ENCODE assay signal across 19 cellular contexts in genomic region chr6:125868252-125868651, GRCh38.
A peak's percentile ranks its signal among the peaks of the same experiment; 100 is the strongest.
DNase-seq lines count a peak whose midpoint lies in the region; ATAC-seq, FAIRE-seq and TF ChIP-seq lines count a peak whose summit lies in the region.
"Had no signal": no experiment of that assay in that cellular context is flagged by ENCODE, and none has a peak within 500 bp of the region (broad histone marks: within the 10 kb centered on the region; RNA-seq: fewer than 3 reads in every experiment).

No MANE protein-coding gene starts in this region.

- no peaks in the 10 kb centered on the region for H3K27me3 Mint-ChIP-seq in CD8-positive, alpha-beta T cell (ENCODE audit: low read depth)
- H3K27me3 Mint-ChIP-seq: activated naive CD8-positive, alpha-beta T cell; stimulated activated naive B cell treated with anti-CD40 and anti-IgM and Interleukin-4, amounts not matched to agents 10 μg/mL and 1 μg/mL and 100 μg/mL, for 72 hours had no signal

- H3K4me1 ChIP-seq in BE2C (peaks cover 48% of the 10 kb centered on the region), PC-9 (replicated peaks; ENCODE audit: insufficient read depth) (peaks cover 69% of the 10 kb centered on the region), pancreas (peaks cover 5 to 11% (median 11%) of the 10 kb centered on the region in 3 donors)
- H3K4me1 ChIP-seq in CD8-positive, alpha-beta T cell (ENCODE audit: insufficient read depth, low read length), result no peaks in the 10 kb centered on the region
- H3K4me1 ChIP-seq: psoas muscle had no signal

- no peaks in the 10 kb centered on the region for H3K9me2 ChIP-seq in PC-9 (ENCODE audit: insufficient read depth)

- no peaks in the 10 kb centered on the region for H3K9me3 ChIP-seq in BE2C
- H3K9me3 ChIP-seq in PC-9 (ENCODE audit: insufficient read depth, low read depth), result no peaks in the 10 kb centered on the region; the same call in 1 of the 2 replicates
- no peaks in the 10 kb centered on the region for H3K9me3 ChIP-seq in pancreas
- H3K9me3 ChIP-seq in CD8-positive, alpha-beta T cell (ENCODE audit: low read length), result no peaks in the 10 kb centered on the region
- H3K9me3 ChIP-seq: HAP-1, psoas muscle had no signal

- no peaks in the 10 kb centered on the region for H4K20me1 ChIP-seq in PC-9 (ENCODE audit: insufficient read depth)

- 74 to 95% methylated on average over 2 of the region's 2 CpGs for WGBS in pancreas, 2 donors

- peaks cover 33% of the 10 kb centered on the region for H3F3A ChIP-seq in PC-9 (ENCODE audit: insufficient read depth, low read depth)

- no peak overlapping the region for H3K27ac Mint-ChIP-seq in CD8-positive, alpha-beta T cell
- H3K27ac Mint-ChIP-seq: activated naive CD8-positive, alpha-beta T cell; nephron progenitor cell; stimulated activated naive B cell treated with anti-CD40 and anti-IgM and Interleukin-4, amounts not matched to agents 10 μg/mL and 1 μg/mL and 100 μg/mL, for 72 hours; T-helper 2 cell treated with Interferon-gamma antibody and Interleukin-4, amounts not matched to agents 5 μg/mL and 100 μg/mL, for 36 hours had no signal

- POLR2A ChIA-PET in PC-9 (lab: Charles Lee; ENCODE audit: unreplicated experiment), result interaction anchor here (0.7 to 0.8 kb wide), 2 partner anchors 78 to 854 kb away, joined by 5 to 8 read pairs; partner anchors contain the start of gene NCOA7
- POLR2A ChIA-PET in CD8-positive, alpha-beta T cell (lab: Charles Lee), result no interaction called here

- DNase-seq in BE2C (no peak), PC-9 (no peak), dorsolateral prefrontal cortex (no peak), putamen (ENCODE audit: low spot score) (peak; percentile 43), pancreas (no peak), cerebellar cortex (ENCODE audit: low spot score) (no peak)
- no peak for DNase-seq in CD8-positive, alpha-beta T cell
- DNase-seq: KBM-7; NCI-H2171 treated with DMSO at 0.1 percent for 48 hours; NCI-H774; nephron progenitor cell; stimulated activated CD4-positive, alpha-beta T cell treated with anti-CD3 and anti-CD28 coated beads, Interleukin-15, amount 100 ng/mL, for 24 hours; stimulated activated naive B cell treated with anti-CD40 and anti-IgM and Interleukin-4, amounts not matched to agents 10 μg/mL and 1 μg/mL and 100 μg/mL, for 72 hours had no signal

- peaks cover 13% of the 10 kb centered on the region for H3K79me2 ChIP-seq in PC-9 (ENCODE audit: low read depth)
- H3K79me2 ChIP-seq: hepatocyte had no signal

- no peak for TF ChIP-seq CTCF in BE2C (IDR thresholded peaks at IDR 0.05; ENCODE audit: low read depth, low read length)
- no peak for TF ChIP-seq CTCF in PC-9 (conservative IDR thresholded peaks at IDR 0.05)
- no peak for TF ChIP-seq CTCF in dorsolateral prefrontal cortex (IDR thresholded peaks at IDR 0.05 in 54 of 56, conservative IDR thresholded peaks at IDR 0.05 in 2 of 56; ENCODE audit: low read depth in 1 of 56, partially characterized antibody in 56 of 56)
- no peak for TF ChIP-seq CTCF in pancreas (IDR thresholded peaks at IDR 0.05)
- TF ChIP-seq CTCF in CD8-positive, alpha-beta T cell (IDR thresholded peaks at IDR 0.05), result no peak

- H3K36me3 ChIP-seq in BE2C, result peaks cover 9% of the 10 kb centered on the region
- no peaks in the 10 kb centered on the region for H3K36me3 ChIP-seq in PC-9 (ENCODE audit: low read depth)
- H3K36me3 ChIP-seq in pancreas, result no peaks in the 10 kb centered on the region
- H3K36me3 ChIP-seq in CD8-positive, alpha-beta T cell (ENCODE audit: insufficient read depth, low read length), result no peaks in the 10 kb centered on the region
- H3K36me3 ChIP-seq: HAP-1 had no signal

- BruUV-seq in PC-9 (replicated peaks; lab: Mats Ljungman, UMichigan), result no TSS peak

- FAIRE-seq in pancreas (lab: Jason Lieb, UNC), result no peak

- H3K27me3 ChIP-seq in BE2C (no peaks in the 10 kb centered on the region), PC-9 (ENCODE audit: insufficient read depth, low read depth) (no peaks in the 10 kb centered on the region), dorsolateral prefrontal cortex (no peaks in the 10 kb centered on the region), pancreas (no peaks in the 10 kb centered on the region)
- no peaks in the 10 kb centered on the region for H3K27me3 ChIP-seq in CD8-positive, alpha-beta T cell (ENCODE audit: insufficient read depth, low read length)
- H3K27me3 ChIP-seq: hepatocyte had no signal

- no peak overlapping the region for H2AFZ ChIP-seq in PC-9
- H2AFZ ChIP-seq: hepatocyte had no signal

- ATAC-seq in pancreas (no peak), HG02970 (IDR thresholded peaks at IDR 0.05; ENCODE audit: low FRiP score, unreplicated experiment) (no peak)
- ATAC-seq in CD8-positive, alpha-beta T cell, result no peak
- ATAC-seq: stimulated activated naive B cell treated with anti-CD40 and anti-IgM and Interleukin-4, amounts not matched to agents 10 μg/mL and 1 μg/mL and 100 μg/mL, for 72 hours had no signal

- H3K27ac ChIP-seq in PC-9, result peak overlapping the region; percentile 37
- peak overlapping the region; percentile 73 to 99 (median 94) for H3K27ac ChIP-seq in dorsolateral prefrontal cortex
- H3K27ac ChIP-seq in pancreas, result no peak overlapping the region
- no peak overlapping the region for H3K27ac ChIP-seq in CD8-positive, alpha-beta T cell (ENCODE audit: low read depth, low read length)
- H3K27ac ChIP-seq: hepatocyte, psoas muscle had no signal

- H3K4me3 Mint-ChIP-seq in CD8-positive, alpha-beta T cell, result no peak overlapping the region
- H3K4me3 Mint-ChIP-seq: activated naive CD8-positive, alpha-beta T cell; nephron progenitor cell; stimulated activated naive B cell treated with anti-CD40 and anti-IgM and Interleukin-4, amounts not matched to agents 10 μg/mL and 1 μg/mL and 100 μg/mL, for 72 hours; T-helper 2 cell treated with Interferon-gamma antibody and Interleukin-4, amounts not matched to agents 5 μg/mL and 100 μg/mL, for 36 hours had no signal

- peaks cover 36% of the 10 kb centered on the region for H3K36me3 Mint-ChIP-seq in CD8-positive, alpha-beta T cell

- CTCF ChIA-PET in PC-9 (lab: Charles Lee), result interaction anchor here (0.9 kb wide), 1 partner anchor 88 kb away, joined by 5 read pairs; the partner anchor contains the start of gene HINT3
- CTCF ChIA-PET in CD8-positive, alpha-beta T cell (lab: Charles Lee), result interaction anchor here (0.9 kb wide), 1 partner anchor 76 kb away, joined by 3 read pairs; no protein-coding TSS in a partner anchor

- H3K4me3 ChIP-seq in BE2C (ENCODE audit: low read depth, low read length) (peak overlapping the region; percentile 5), PC-9 (peak overlapping the region; percentile 18; the same call in 1 of the 2 replicates), dorsolateral prefrontal cortex (peak overlapping the region in 4 of 59 donors; percentile 2 to 36 (median 16)), pancreas (no peak overlapping the region)
- H3K4me3 ChIP-seq in CD8-positive, alpha-beta T cell (ENCODE audit: low read depth, low read length), result no peak overlapping the region
- H3K4me3 ChIP-seq: HAP-1, hepatocyte, psoas muscle had no signal

- intact Hi-C loops in PC-9 (cut with micrococcal nuclease; ENCODE audit: unreplicated experiment), result no loop called here
- intact Hi-C loops in dorsolateral prefrontal cortex (cut with DNase I), result loop anchor here (2.0 to 5.0 kb wide), 3 partner anchors 77 to 94 kb away; partner anchors contain the start of genes HINT3 (in 1 of the 2) and NCOA7 (in 1 of the 2)
- intact Hi-C loops in pancreas (cut with DNase I), result no loop called here
- intact Hi-C loops in CD8-positive, alpha-beta T cell (cut with DNase I, micrococcal nuclease), result no loop called here

- no peaks in the 10 kb centered on the region for H3K9me3 Mint-ChIP-seq in CD8-positive, alpha-beta T cell
- H3K9me3 Mint-ChIP-seq: nephron progenitor cell; stimulated activated naive B cell treated with anti-CD40 and anti-IgM and Interleukin-4, amounts not matched to agents 10 μg/mL and 1 μg/mL and 100 μg/mL, for 72 hours; T-helper 2 cell treated with Interferon-gamma antibody and Interleukin-4, amounts not matched to agents 5 μg/mL and 100 μg/mL, for 36 hours had no signal

- H3K4me2 ChIP-seq in PC-9, result peak overlapping the region; percentile 54
- H3K4me2 ChIP-seq: hepatocyte had no signal

- no peaks in the 10 kb centered on the region for H3K4me1 Mint-ChIP-seq in CD8-positive, alpha-beta T cell (ENCODE audit: low read depth)
- H3K4me1 Mint-ChIP-seq: nephron progenitor cell; stimulated activated naive B cell treated with anti-CD40 and anti-IgM and Interleukin-4, amounts not matched to agents 10 μg/mL and 1 μg/mL and 100 μg/mL, for 72 hours had no signal

Comparison
In these comparisons a context has a peak if more than half of its experiments do, and no peak if none do; other contexts are left out.
1. H3K4me3 ChIP-seq: peak in BE2C (single experiment) and PC-9 (single experiment); none in pancreas (0 of 4) and CD8-positive, alpha-beta T cell (single experiment).
2. H3K27ac ChIP-seq: peak in PC-9 (single experiment) and dorsolateral prefrontal cortex (59 of 59); none in pancreas (0 of 4) and CD8-positive, alpha-beta T cell (single experiment).
3. intact Hi-C loops: an anchor here in dorsolateral prefrontal cortex (2.0 to 5.0 kb wide); none called in PC-9, pancreas and CD8-positive, alpha-beta T cell.